In genomic region chr19:1238373-1239303, GRCh38 we compare ENCODE assay signal across 8 cellular contexts. TPM values are rescaled to one million over a fixed set of nuclear protein-coding genes. Genes with fewer than 3 reads are reported as not detected.
DNase-seq lines count a peak whose midpoint lies in the region; ATAC-seq and TF ChIP-seq lines count a peak whose summit lies in the region.

No MANE protein-coding gene starts in this region.

- H3K4me3 ChIP-seq in iPS-18c (ENCODE audit: insufficient read depth, low read depth, low read length): peak overlapping the region; percentile 52
- no peak overlapping the region for H3K4me3 ChIP-seq in testis

- WGBS in testis, 2 donors: 44 to 47% methylated on average over 26 to 34 of the region's 34 CpGs

- no peak for TF ChIP-seq POLR2A in testis (IDR thresholded peaks at IDR 0.05)

- no peaks in the 10 kb centered on the region for H3K36me3 ChIP-seq in testis (ENCODE audit: low read depth, missing control alignments)

- peaks cover 33% of the 10 kb centered on the region for H3K4me1 Mint-ChIP-seq in activated CD4-positive, alpha-beta T cell treated with anti-CD3 and anti-CD28 coated beads for 36 hours
- peaks cover 11% of the 10 kb centered on the region for H3K4me1 Mint-ChIP-seq in activated T-helper 17 cell treated with anti-CD3 and anti-CD28 coated beads, Interleukin-2, amount 50 U/mL, for 72 hours

- no peak for TF ChIP-seq CTCF in testis (IDR thresholded peaks at IDR 0.05)

- peaks cover 6% of the 10 kb centered on the region for H3K27me3 Mint-ChIP-seq in activated CD4-positive, alpha-beta T cell treated with anti-CD3 and anti-CD28 coated beads for 36 hours
- peaks cover 5% of the 10 kb centered on the region for H3K27me3 Mint-ChIP-seq in activated T-helper 17 cell treated with anti-CD3 and anti-CD28 coated beads, Interleukin-2, amount 50 U/mL, for 72 hours

- H3K27ac ChIP-seq in testis: peak overlapping the region; percentile 51 to 95

- no peaks in the 10 kb centered on the region for H3K9me3 Mint-ChIP-seq in activated CD4-positive, alpha-beta T cell treated with anti-CD3 and anti-CD28 coated beads for 36 hours (ENCODE audit: low read depth)
- H3K9me3 Mint-ChIP-seq in activated T-helper 17 cell treated with anti-CD3 and anti-CD28 coated beads, Interleukin-2, amount 50 U/mL, for 72 hours: no peaks in the 10 kb centered on the region

- CTCF ChIA-PET in activated CD4-positive, alpha-beta T cell treated with anti-CD3 and anti-CD28 coated beads for 36 hours (lab: Charles Lee): interaction anchor here (0.5 to 1.1 kb wide), 2 partner anchors 45 to 254 kb away, joined by 3 to 6 read pairs; partner anchors contain the start of gene WDR18

- intact Hi-C loops in activated CD4-positive, alpha-beta T cell treated with anti-CD3 and anti-CD28 coated beads for 36 hours (cut with DNase I, micrococcal nuclease): no loop called here
- intact Hi-C loops in testis (cut with DNase I; ENCODE audit: low total_unique reads) (no loop called here), posterior cingulate gyrus (cut with DNase I) (loop anchor here (5.0 kb wide), 1 partner anchor 126 kb away; no protein-coding TSS in a partner anchor)

- no peaks in the 10 kb centered on the region for H3K27me3 ChIP-seq in testis

- no peak for DNase-seq in activated CD4-positive, alpha-beta T cell treated with anti-CD3 and anti-CD28 coated beads for 36 hours
- no peak for DNase-seq in activated CD4-positive, alpha-beta T cell treated with anti-CD3 and anti-CD28 coated beads, Interleukin-2, amount 50 U/mL, for 48 hours
- DNase-seq in testis (no peak), posterior cingulate gyrus (no peak), RKO (ENCODE audit: low spot score) (no peak), HuH-7.5 (ENCODE audit: low spot score) (no peak)

- no peaks in the 10 kb centered on the region for H3K9me3 ChIP-seq in iPS-18c (ENCODE audit: control insufficient read depth, insufficient read depth, low read length)
- H3K9me3 ChIP-seq in testis: no peaks in the 10 kb centered on the region

- H3K36me3 Mint-ChIP-seq in activated CD4-positive, alpha-beta T cell treated with anti-CD3 and anti-CD28 coated beads for 36 hours (ENCODE audit: low read depth): no peaks in the 10 kb centered on the region
- H3K36me3 Mint-ChIP-seq in activated T-helper 17 cell treated with anti-CD3 and anti-CD28 coated beads, Interleukin-2, amount 50 U/mL, for 72 hours (ENCODE audit: low read depth): peaks cover 6% of the 10 kb centered on the region

- H3K27ac Mint-ChIP-seq in activated CD4-positive, alpha-beta T cell treated with anti-CD3 and anti-CD28 coated beads for 36 hours: no peak overlapping the region
- H3K27ac Mint-ChIP-seq in activated T-helper 17 cell treated with anti-CD3 and anti-CD28 coated beads, Interleukin-2, amount 50 U/mL, for 72 hours: peak overlapping the region; percentile 54

- ATAC-seq in activated CD4-positive, alpha-beta T cell treated with anti-CD3 and anti-CD28 coated beads for 36 hours: no peak
- ATAC-seq in activated T-helper 17 cell treated with anti-CD3 and anti-CD28 coated beads, Interleukin-2, amount 50 U/mL, for 72 hours (replicated peaks): no peak

- H3K4me1 ChIP-seq in testis: peaks cover 46% of the 10 kb centered on the region

- POLR2A ChIA-PET in activated CD4-positive, alpha-beta T cell treated with anti-CD3 and anti-CD28 coated beads for 36 hours (lab: Charles Lee): interaction anchor here (0.5 to 1.0 kb wide), 2 partner anchors 30 to 217 kb away, joined by 4 read pairs; partner anchors contain the start of gene CIRBP

- H3K4me3 Mint-ChIP-seq in activated CD4-positive, alpha-beta T cell treated with anti-CD3 and anti-CD28 coated beads for 36 hours: peak overlapping the region; percentile 54
- peak overlapping the region; percentile 79 for H3K4me3 Mint-ChIP-seq in activated T-helper 17 cell treated with anti-CD3 and anti-CD28 coated beads, Interleukin-2, amount 50 U/mL, for 72 hours

RNA-seq across cellular contexts. Expression of gene CBARP, which starts 0.8 kb away (rescaled TPM):
- 1 to 10 TPM in 1 of 2 experiments, under 1 TPM in 1; 0.82 to 1.1 TPM for total RNA-seq in activated CD4-positive, alpha-beta T cell treated with anti-CD3 and anti-CD28 coated beads for 36 hours
- 1 to 10 TPM in 1 of 2 donors, under 1 TPM in 1; 0.77 to 1.4 TPM for total RNA-seq in activated T-helper 17 cell treated with anti-CD3 and anti-CD28 coated beads, Interleukin-2, amount 50 U/mL, for 72 hours
- total RNA-seq in testis: 1 to 10 TPM; 5.2 to 6.6 TPM
- 1.5 TPM for polyA plus RNA-seq in testis (ENCODE audit: insufficient read depth, low read depth, low replicate concordance)

RNA-seq across cellular contexts. Expression of gene ATP5F1D, which starts 2.9 kb away (rescaled TPM):
- 100 to 1,000 TPM; 161 to 180 TPM for total RNA-seq in activated CD4-positive, alpha-beta T cell treated with anti-CD3 and anti-CD28 coated beads for 36 hours
- total RNA-seq in activated T-helper 17 cell treated with anti-CD3 and anti-CD28 coated beads, Interleukin-2, amount 50 U/mL, for 72 hours: 100 to 1,000 TPM; 148 to 210 TPM
- 100 to 1,000 TPM; 104 to 166 TPM for total RNA-seq in testis
- 94.5 TPM for polyA plus RNA-seq in testis (ENCODE audit: insufficient read depth, low read depth, low replicate concordance)

RNA-seq across cellular contexts. Expression of gene MIDN, which starts 9.7 kb away (rescaled TPM):
- total RNA-seq in activated CD4-positive, alpha-beta T cell treated with anti-CD3 and anti-CD28 coated beads for 36 hours: 10 to 100 TPM; 46.5 to 47.9 TPM
- 10 to 100 TPM; 51.4 to 56.8 TPM for total RNA-seq in activated T-helper 17 cell treated with anti-CD3 and anti-CD28 coated beads, Interleukin-2, amount 50 U/mL, for 72 hours
- 10 to 100 TPM; 38.2 to 42.4 TPM for total RNA-seq in testis
- polyA plus RNA-seq in testis (ENCODE audit: insufficient read depth, low read depth, low replicate concordance): 30.3 TPM

RNA-seq across cellular contexts. Expression of gene CIRBP, which starts 30.5 kb away (rescaled TPM):
- total RNA-seq in activated CD4-positive, alpha-beta T cell treated with anti-CD3 and anti-CD28 coated beads for 36 hours: 100 to 1,000 TPM; 123 to 188 TPM
- total RNA-seq in activated T-helper 17 cell treated with anti-CD3 and anti-CD28 coated beads, Interleukin-2, amount 50 U/mL, for 72 hours: 100 to 1,000 TPM; 150 to 172 TPM
- total RNA-seq in testis: 100 to 1,000 TPM; 621 to 661 TPM
- 483 TPM for polyA plus RNA-seq in testis (ENCODE audit: insufficient read depth, low read depth, low replicate concordance)

RNA-seq across cellular contexts. Expression of gene STK11, which starts 33.1 kb away (rescaled TPM):
- total RNA-seq in activated CD4-positive, alpha-beta T cell treated with anti-CD3 and anti-CD28 coated beads for 36 hours: 10 to 100 TPM; 49.2 to 61.5 TPM
- total RNA-seq in activated T-helper 17 cell treated with anti-CD3 and anti-CD28 coated beads, Interleukin-2, amount 50 U/mL, for 72 hours: 10 to 100 TPM; 77.0 to 86.6 TPM
- 100 to 1,000 TPM; 194 to 209 TPM for total RNA-seq in testis
- 197 TPM for polyA plus RNA-seq in testis (ENCODE audit: insufficient read depth, low read depth, low replicate concordance)
